ENCODE assay signal across 1 cellular context in the genomic region with DNA sequence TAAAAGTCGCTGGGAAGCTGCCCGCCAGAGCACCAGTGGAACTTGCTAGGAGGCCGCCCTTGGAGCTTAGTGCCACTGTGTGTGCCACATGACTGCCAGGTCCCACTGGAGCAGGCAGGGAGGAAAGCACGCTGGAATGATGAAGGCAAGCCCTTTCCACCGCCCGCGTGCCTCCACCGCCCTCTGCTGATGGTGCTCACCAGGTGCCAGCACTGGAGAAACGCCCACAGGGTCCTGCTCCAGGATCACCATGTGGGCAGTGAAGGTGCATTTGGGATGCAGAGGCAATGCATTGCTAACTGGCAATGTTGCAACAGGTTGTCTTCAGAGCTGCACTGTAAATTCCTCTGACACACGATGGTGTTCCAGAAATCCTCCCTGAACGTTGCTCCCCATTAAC.
TF ChIP-seq lines count a peak whose summit lies in the region.

No MANE protein-coding gene starts in this region.

TF ChIP-seq in GM23338, 12 proteins besides CTCF, POLR2A, EP300 and RAD21 (continued from another document):
- TF ChIP-seq, protein P1, sequence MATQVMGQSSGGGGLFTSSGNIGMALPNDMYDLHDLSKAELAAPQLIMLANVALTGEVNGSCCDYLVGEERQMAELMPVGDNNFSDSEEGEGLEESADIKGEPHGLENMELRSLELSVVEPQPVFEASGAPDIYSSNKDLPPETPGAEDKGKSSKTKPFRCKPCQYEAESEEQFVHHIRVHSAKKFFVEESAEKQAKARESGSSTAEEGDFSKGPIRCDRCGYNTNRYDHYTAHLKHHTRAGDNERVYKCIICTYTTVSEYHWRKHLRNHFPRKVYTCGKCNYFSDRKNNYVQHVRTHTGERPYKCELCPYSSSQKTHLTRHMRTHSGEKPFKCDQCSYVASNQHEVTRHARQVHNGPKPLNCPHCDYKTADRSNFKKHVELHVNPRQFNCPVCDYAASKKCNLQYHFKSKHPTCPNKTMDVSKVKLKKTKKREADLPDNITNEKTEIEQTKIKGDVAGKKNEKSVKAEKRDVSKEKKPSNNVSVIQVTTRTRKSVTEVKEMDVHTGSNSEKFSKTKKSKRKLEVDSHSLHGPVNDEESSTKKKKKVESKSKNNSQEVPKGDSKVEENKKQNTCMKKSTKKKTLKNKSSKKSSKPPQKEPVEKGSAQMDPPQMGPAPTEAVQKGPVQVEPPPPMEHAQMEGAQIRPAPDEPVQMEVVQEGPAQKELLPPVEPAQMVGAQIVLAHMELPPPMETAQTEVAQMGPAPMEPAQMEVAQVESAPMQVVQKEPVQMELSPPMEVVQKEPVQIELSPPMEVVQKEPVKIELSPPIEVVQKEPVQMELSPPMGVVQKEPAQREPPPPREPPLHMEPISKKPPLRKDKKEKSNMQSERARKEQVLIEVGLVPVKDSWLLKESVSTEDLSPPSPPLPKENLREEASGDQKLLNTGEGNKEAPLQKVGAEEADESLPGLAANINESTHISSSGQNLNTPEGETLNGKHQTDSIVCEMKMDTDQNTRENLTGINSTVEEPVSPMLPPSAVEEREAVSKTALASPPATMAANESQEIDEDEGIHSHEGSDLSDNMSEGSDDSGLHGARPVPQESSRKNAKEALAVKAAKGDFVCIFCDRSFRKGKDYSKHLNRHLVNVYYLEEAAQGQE (IDR thresholded peaks at IDR 0.05; ENCODE audit: unreplicated experiment): no peak
- TF ChIP-seq ZNF114 (CRISPR knock-in tag; IDR thresholded peaks at IDR 0.05) (no peak), JUNB (IDR thresholded peaks at IDR 0.05; ENCODE audit: unreplicated experiment) (no peak)
- TF ChIP-seq, protein P2, sequence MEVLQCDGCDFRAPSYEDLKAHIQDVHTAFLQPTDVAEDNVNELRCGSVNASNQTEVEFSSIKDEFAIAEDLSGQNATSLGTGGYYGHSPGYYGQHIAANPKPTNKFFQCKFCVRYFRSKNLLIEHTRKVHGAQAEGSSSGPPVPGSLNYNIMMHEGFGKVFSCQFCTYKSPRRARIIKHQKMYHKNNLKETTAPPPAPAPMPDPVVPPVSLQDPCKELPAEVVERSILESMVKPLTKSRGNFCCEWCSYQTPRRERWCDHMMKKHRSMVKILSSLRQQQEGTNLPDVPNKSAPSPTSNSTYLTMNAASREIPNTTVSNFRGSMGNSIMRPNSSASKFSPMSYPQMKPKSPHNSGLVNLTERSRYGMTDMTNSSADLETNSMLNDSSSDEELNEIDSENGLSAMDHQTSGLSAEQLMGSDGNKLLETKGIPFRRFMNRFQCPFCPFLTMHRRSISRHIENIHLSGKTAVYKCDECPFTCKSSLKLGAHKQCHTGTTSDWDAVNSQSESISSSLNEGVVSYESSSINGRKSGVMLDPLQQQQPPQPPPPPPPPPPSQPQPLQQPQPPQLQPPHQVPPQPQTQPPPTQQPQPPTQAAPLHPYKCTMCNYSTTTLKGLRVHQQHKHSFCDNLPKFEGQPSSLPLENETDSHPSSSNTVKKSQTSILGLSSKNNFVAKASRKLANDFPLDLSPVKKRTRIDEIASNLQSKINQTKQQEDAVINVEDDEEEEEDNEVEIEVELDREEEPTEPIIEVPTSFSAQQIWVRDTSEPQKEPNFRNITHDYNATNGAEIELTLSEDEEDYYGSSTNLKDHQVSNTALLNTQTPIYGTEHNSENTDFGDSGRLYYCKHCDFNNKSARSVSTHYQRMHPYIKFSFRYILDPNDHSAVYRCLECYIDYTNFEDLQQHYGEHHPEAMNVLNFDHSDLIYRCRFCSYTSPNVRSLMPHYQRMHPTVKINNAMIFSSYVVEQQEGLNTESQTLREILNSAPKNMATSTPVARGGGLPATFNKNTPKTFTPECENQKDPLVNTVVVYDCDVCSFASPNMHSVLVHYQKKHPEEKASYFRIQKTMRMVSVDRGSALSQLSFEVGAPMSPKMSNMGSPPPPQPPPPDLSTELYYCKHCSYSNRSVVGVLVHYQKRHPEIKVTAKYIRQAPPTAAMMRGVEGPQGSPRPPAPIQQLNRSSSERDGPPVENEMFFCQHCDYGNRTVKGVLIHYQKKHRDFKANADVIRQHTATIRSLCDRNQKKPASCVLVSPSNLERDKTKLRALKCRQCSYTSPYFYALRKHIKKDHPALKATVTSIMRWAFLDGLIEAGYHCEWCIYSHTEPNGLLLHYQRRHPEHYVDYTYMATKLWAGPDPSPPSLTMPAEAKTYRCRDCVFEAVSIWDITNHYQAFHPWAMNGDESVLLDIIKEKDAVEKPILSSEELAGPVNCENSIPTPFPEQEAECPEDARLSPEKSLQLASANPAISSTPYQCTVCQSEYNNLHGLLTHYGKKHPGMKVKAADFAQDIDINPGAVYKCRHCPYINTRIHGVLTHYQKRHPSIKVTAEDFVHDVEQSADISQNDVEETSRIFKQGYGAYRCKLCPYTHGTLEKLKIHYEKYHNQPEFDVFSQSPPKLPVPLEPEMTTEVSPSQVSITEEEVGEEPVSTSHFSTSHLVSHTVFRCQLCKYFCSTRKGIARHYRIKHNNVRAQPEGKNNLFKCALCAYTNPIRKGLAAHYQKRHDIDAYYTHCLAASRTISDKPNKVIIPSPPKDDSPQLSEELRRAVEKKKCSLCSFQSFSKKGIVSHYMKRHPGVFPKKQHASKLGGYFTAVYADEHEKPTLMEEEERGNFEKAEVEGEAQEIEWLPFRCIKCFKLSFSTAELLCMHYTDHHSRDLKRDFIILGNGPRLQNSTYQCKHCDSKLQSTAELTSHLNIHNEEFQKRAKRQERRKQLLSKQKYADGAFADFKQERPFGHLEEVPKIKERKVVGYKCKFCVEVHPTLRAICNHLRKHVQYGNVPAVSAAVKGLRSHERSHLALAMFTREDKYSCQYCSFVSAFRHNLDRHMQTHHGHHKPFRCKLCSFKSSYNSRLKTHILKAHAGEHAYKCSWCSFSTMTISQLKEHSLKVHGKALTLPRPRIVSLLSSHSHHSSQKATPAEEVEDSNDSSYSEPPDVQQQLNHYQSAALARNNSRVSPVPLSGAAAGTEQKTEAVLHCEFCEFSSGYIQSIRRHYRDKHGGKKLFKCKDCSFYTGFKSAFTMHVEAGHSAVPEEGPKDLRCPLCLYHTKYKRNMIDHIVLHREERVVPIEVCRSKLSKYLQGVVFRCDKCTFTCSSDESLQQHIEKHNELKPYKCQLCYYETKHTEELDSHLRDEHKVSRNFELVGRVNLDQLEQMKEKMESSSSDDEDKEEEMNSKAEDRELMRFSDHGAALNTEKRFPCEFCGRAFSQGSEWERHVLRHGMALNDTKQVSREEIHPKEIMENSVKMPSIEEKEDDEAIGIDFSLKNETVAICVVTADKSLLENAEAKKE (CRISPR knock-in tag; IDR thresholded peaks at IDR 0.05): no peak
TF ChIP-seq in GM23338: peak in this region for 0.
